11 cellular contexts compared by ENCODE assay signal in the genomic region with DNA sequence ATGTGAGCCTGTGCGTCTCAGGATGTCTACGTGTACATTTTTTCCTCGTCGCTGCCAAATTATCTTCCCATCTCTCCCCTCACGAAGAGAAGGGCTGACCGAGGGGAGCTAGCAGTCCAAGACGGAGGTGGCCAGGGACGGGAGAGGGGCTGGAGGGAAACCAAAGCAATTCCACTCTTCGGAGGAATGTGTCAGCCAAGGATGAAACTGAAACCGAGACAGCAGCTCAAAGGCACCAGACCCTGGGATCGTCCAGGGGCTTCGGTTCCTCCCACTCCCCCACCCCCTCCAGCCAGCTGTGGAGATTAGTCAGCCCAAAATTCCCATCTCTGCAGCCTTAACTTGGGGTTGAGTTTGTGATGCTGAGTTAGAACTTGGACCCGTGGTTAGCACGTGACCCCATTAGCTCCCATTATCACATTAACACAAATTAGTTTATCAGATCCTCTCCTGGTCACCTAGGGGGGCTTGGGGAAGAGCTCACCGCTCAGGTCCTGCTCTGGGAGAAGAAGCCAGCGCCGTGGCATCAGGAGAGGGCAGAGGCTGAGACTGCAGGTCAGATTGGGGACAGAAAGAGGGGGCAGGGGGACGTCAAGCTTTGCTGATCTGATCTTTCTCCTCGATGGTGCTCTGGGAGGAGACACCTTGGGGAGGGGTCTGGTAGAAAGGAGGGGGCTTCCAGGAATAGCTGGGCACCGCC. TPM values are rescaled to one million over a fixed set of nuclear protein-coding genes. Genes with fewer than 3 reads are reported as not detected.
DNase-seq lines count a peak whose midpoint lies in the region; ATAC-seq, FAIRE-seq and TF ChIP-seq lines count a peak whose summit lies in the region.
"Had no signal": no experiment of that assay in that cellular context is flagged by ENCODE, and none has a peak within 500 bp of the region (broad histone marks: within the 10 kb centered on the region; RNA-seq: fewer than 3 reads in every experiment).

No MANE protein-coding gene starts in this region.

- TF ChIP-seq RAD21 in K562 (CRISPR knock-in tag; conservative IDR thresholded peaks at IDR 0.05 in 1 of 2, IDR thresholded peaks at IDR 0.05 in 1 of 2), result no peak

- peak overlapping the region; percentile 76 for H3K27ac Mint-ChIP-seq in neural progenitor cell

- H3K36me3 ChIP-seq in K562 (ENCODE audit: control insufficient read depth, insufficient read depth, low read length) (no peaks in the 10 kb centered on the region), neural progenitor cell (no peaks in the 10 kb centered on the region)

- H3K9ac ChIP-seq in K562 (ENCODE audit: insufficient read depth in 1 of 2, low read depth in 2 of 2, low read length in 2 of 2) (peak overlapping the region in 1 of 2 experiments; percentile 76; a peak in 1 of 4 replicates), neural progenitor cell (no peak overlapping the region)

- H3K4me1 ChIP-seq in K562 (replicated peaks in 1 of 2; ENCODE audit: control insufficient read depth in 2 of 2, insufficient read depth in 2 of 2, low read length in 2 of 2) (peaks cover 37 to 39% of the 10 kb centered on the region in 2 experiments; a peak in 4 of 5 replicates), neural progenitor cell (no peaks in the 10 kb centered on the region)

- peaks cover 7% of the 10 kb centered on the region for H3K27me3 Mint-ChIP-seq in neural progenitor cell (ENCODE audit: insufficient read depth, low read depth)

- peak; percentile 51 for DNase-seq in AG10803 (ENCODE audit: low read depth)
- no peak for DNase-seq in GM12891 (ENCODE audit: insufficient read length, low spot score)
- no peak for DNase-seq in K562 (ENCODE audit: extremely low read depth in 1 of 4, low spot score in 3 of 4)
- no peak for DNase-seq in neural progenitor cell (ENCODE audit: low spot score)
- no peak for DNase-seq in C1 segment of cervical spinal cord (lab: John Stamatoyannopoulos, UW)
- no peak for DNase-seq in NCI-H146 (lab: John Stamatoyannopoulos, UW)
- DNase-seq in cerebellar nuclear complex (lab: John Stamatoyannopoulos, UW), result no peak
- DNase-seq: erythroblast, mucosa of descending colon, NCI-H1092 treated with DMSO at 0.1 percent for 48 hours had no signal

- H3K4me3 ChIP-seq in AG10803 (ENCODE audit: low read length), result peak overlapping the region; percentile 41
- no peak overlapping the region for H3K4me3 ChIP-seq in K562
- H3K4me3 ChIP-seq in neural progenitor cell, result no peak overlapping the region
- H3K4me3 ChIP-seq: mucosa of descending colon had no signal

- H3K9me3 ChIP-seq in K562 (replicated peaks; ENCODE audit: control insufficient read depth, insufficient read depth, low read depth, low read length), result no peaks in the 10 kb centered on the region
- no peaks in the 10 kb centered on the region for H3K9me3 ChIP-seq in neural progenitor cell (ENCODE audit: low read depth)
- H3K9me3 ChIP-seq: mucosa of descending colon had no signal

- no peaks in the 10 kb centered on the region for H3F3A ChIP-seq in neural progenitor cell (ENCODE audit: low read depth)

- peaks cover 8% of the 10 kb centered on the region for H3K36me3 Mint-ChIP-seq in neural progenitor cell

- ATAC-seq in K562 (no peak), GM19452 (IDR thresholded peaks at IDR 0.05; ENCODE audit: unreplicated experiment) (no peak)
- ATAC-seq: mucosa of descending colon had no signal

- peaks cover 35% of the 10 kb centered on the region for H3K4me1 Mint-ChIP-seq in neural progenitor cell

- H3K4me2 ChIP-seq in K562 (ENCODE audit: insufficient read depth, low read length) (peak overlapping the region; percentile 18; the same call in 1 of the 2 replicates), neural progenitor cell (no peak overlapping the region)

- no peaks in the 10 kb centered on the region for H3K9me3 Mint-ChIP-seq in neural progenitor cell

- no peak for TF ChIP-seq POLR2A in GM12891 (IDR thresholded peaks at IDR 0.05; ENCODE audit: low read depth, low read length)
- no peak for TF ChIP-seq POLR2A in K562 (conservative IDR thresholded peaks at IDR 0.05)

- in situ Hi-C loops in K562 (cut with MboI), result no loop called here

- FAIRE-seq in GM12891 (lab: Jason Lieb, UNC) (peak; percentile 40), K562 (lab: Jason Lieb, UNC) (no peak)

- H2AFZ ChIP-seq in K562 (ENCODE audit: low read depth, low read length) (0 out of 2 replicates have a peak overlapping the region, but pooled peaks have one; percentile 0), neural progenitor cell (replicated peaks) (no peak overlapping the region)

- H3K4me3 Mint-ChIP-seq in neural progenitor cell, result peak overlapping the region; percentile 29

- BruUV-seq in K562 (replicated peaks; lab: Mats Ljungman, UMichigan), result no TSS peak

- no peaks in the 10 kb centered on the region for H3K79me2 ChIP-seq in K562 (ENCODE audit: control insufficient read depth, insufficient read depth, low read length)
- H3K79me2 ChIP-seq in neural progenitor cell (ENCODE audit: low read depth), result no peaks in the 10 kb centered on the region

- H3K27ac ChIP-seq in K562 (ENCODE audit: extremely low read depth, low read depth, low read length) (no peak overlapping the region; the same call in 2 of the 3 replicates), neural progenitor cell (no peak overlapping the region)

- 41% methylated on average over 12 of the region's 20 CpGs for WGBS in K562 (ENCODE audit: insufficient coverage, low coverage, missing lambda C conversion rate)

- POLR2A ChIA-PET in K562 (lab: Yijun Ruan, JAX), result interaction anchor here (0.7 to 2.9 kb wide), 6 partner anchors 8 to 61 kb away, joined by 3 to 12 read pairs (median 5); no protein-coding TSS in a partner anchor

- peaks cover 3% of the 10 kb centered on the region for H3K9me1 ChIP-seq in K562 (ENCODE audit: control insufficient read depth, insufficient read depth, low read length)

- intact Hi-C loops in K562 (cut with micrococcal nuclease), result no loop called here

- TF ChIP-seq EP300 in K562 (IDR thresholded peaks at IDR 0.05; ENCODE audit: low read length), result no peak

- CTCF ChIA-PET in K562 (lab: Yijun Ruan, JAX; ENCODE audit: low intra/inter-chr PET ratio), result no interaction called here

- H4K20me1 ChIP-seq in K562 (replicated peaks; ENCODE audit: control insufficient read depth, insufficient read depth, low read length), result no peaks in the 10 kb centered on the region
- no peaks in the 10 kb centered on the region for H4K20me1 ChIP-seq in neural progenitor cell (ENCODE audit: low read depth)

- H3K27me3 ChIP-seq in K562 (ENCODE audit: control insufficient read depth in 2 of 2, insufficient read depth in 2 of 2, low read length in 2 of 2), result no peaks in the 10 kb centered on the region
- H3K27me3 ChIP-seq in neural progenitor cell, result peaks cover 35% of the 10 kb centered on the region

- TF ChIP-seq CTCF in AG10803 (conservative IDR thresholded peaks at IDR 0.05; ENCODE audit: low read length) (no peak), K562 (IDR thresholded peaks at IDR 0.05 in 2 of 3, conservative IDR thresholded peaks at IDR 0.05 in 1 of 3; ENCODE audit: insufficient read depth in 2 of 3, low read depth in 1 of 3, low read length in 3 of 3) (no peak), neural progenitor cell (IDR thresholded peaks at IDR 0.05) (no peak)

RNA-seq across cellular contexts. Expression of gene ELF4, which starts 8.8 kb away (rescaled TPM):
- 17.1 TPM for polyA plus RNA-seq in GM12891 (2012; ENCODE audit: low read depth, missing spikeins)
- 17.7 and 35.6 TPM in 2 replicates for total RNA-seq in K562 (2011; cell fraction: chromatin; rRNA removed; ENCODE audit: low replicate concordance)
- total RNA-seq in K562 (2011; cell fraction: nucleolus; rRNA removed), result 19.2 and 22.7 TPM in 2 replicates
- 24.8 and 30.9 TPM in 2 replicates for total RNA-seq in K562 (2011; cell fraction: nucleoplasm; rRNA removed)
- 28.6 and 41.1 TPM in 2 replicates for total RNA-seq in K562 (2014; rRNA removed)
- 17.6 and 18.3 TPM in 2 replicates for total RNA-seq in K562 (2014; rRNA removed; fragmentation: Illumina TruSeq; extraction: Trizol)
- 24.8 and 26.3 TPM in 2 replicates for total RNA-seq in K562 (2015; rRNA removed; fragmentation: Illumina TruSeq; extraction: Trizol)
- 43.9 and 47.7 TPM in 2 replicates for total RNA-seq in K562 (2021)
- 29.2 and 33.4 TPM in 2 replicates for polyA plus RNA-seq in K562 (2011; rRNA removed)
- polyA plus RNA-seq in K562 (2011; cell fraction: cytosol; rRNA removed), result 39.7 and 49.3 TPM in 2 replicates
- polyA plus RNA-seq in K562 (2011; cell fraction: nucleus; rRNA removed), result 24.3 and 33.0 TPM in 2 replicates
- 38.6 and 52.6 TPM in 2 replicates for polyA plus RNA-seq in K562 (2012)
- polyA plus RNA-seq in K562 (2014; fragmentation: Illumina TruSeq; extraction: Trizol), result 50.7 and 55.8 TPM in 2 replicates
- 1 to 10 TPM; 5.9 to 7.3 TPM for polyA plus RNA-seq in K562 (2014; fragmentation: Nextera tagmentation; extraction: Ambion mirVana)
- 25.2 and 28.4 TPM in 2 replicates for polyA plus RNA-seq in K562 (2014; rRNA removed)
- polyA minus RNA-seq in K562 (2011; rRNA and poly(A)+ RNA removed), result 35.0 and 38.5 TPM in 2 replicates
- 38.8 and 40.9 TPM in 2 replicates for polyA minus RNA-seq in K562 (2011; cell fraction: cytosol; rRNA and poly(A)+ RNA removed)
- 8.9 and 10.8 TPM in 2 replicates for polyA minus RNA-seq in K562 (2011; cell fraction: nucleus; rRNA and poly(A)+ RNA removed)
- total RNA-seq in neural progenitor cell (ENCODE audit: low replicate concordance), result 0.12 TPM in 1 of 2 replicates, not detected in the other

RNA-seq across cellular contexts. Expression of gene AIFM1, which starts 46.5 kb away (rescaled TPM):
- 54.7 TPM for polyA plus RNA-seq in GM12891 (2012; ENCODE audit: low read depth, missing spikeins)
- 25.4 and 35.9 TPM in 2 replicates for total RNA-seq in K562 (2011; cell fraction: chromatin; rRNA removed; ENCODE audit: low replicate concordance)
- total RNA-seq in K562 (2011; cell fraction: nucleolus; rRNA removed), result 14.5 and 20.4 TPM in 2 replicates
- total RNA-seq in K562 (2011; cell fraction: nucleoplasm; rRNA removed), result 21.5 and 24.0 TPM in 2 replicates
- 59.9 and 65.0 TPM in 2 replicates for total RNA-seq in K562 (2014; rRNA removed)
- total RNA-seq in K562 (2014; rRNA removed; fragmentation: Illumina TruSeq; extraction: Trizol), result 101 and 107 TPM in 2 replicates
- total RNA-seq in K562 (2015; rRNA removed; fragmentation: Illumina TruSeq; extraction: Trizol), result 79.9 and 91.4 TPM in 2 replicates
- total RNA-seq in K562 (2021), result 80.7 and 85.2 TPM in 2 replicates
- polyA plus RNA-seq in K562 (2011; rRNA removed), result 85.6 and 111 TPM in 2 replicates
- 55.0 and 81.8 TPM in 2 replicates for polyA plus RNA-seq in K562 (2011; cell fraction: cytosol; rRNA removed)
- 40.3 and 74.3 TPM in 2 replicates for polyA plus RNA-seq in K562 (2011; cell fraction: nucleus; rRNA removed)
- 89.5 and 101 TPM in 2 replicates for polyA plus RNA-seq in K562 (2012)
- polyA plus RNA-seq in K562 (2014; fragmentation: Illumina TruSeq; extraction: Trizol), result 99.0 and 117 TPM in 2 replicates
- polyA plus RNA-seq in K562 (2014; fragmentation: Nextera tagmentation; extraction: Ambion mirVana), result 10 to 100 TPM; 51.0 to 62.0 TPM
- polyA plus RNA-seq in K562 (2014; rRNA removed), result 91.2 and 93.7 TPM in 2 replicates
- 93.8 and 106 TPM in 2 replicates for polyA minus RNA-seq in K562 (2011; rRNA and poly(A)+ RNA removed)
- polyA minus RNA-seq in K562 (2011; cell fraction: cytosol; rRNA and poly(A)+ RNA removed), result 27.8 and 34.7 TPM in 2 replicates
- 10.8 and 24.0 TPM in 2 replicates for polyA minus RNA-seq in K562 (2011; cell fraction: nucleus; rRNA and poly(A)+ RNA removed)
- total RNA-seq in neural progenitor cell (ENCODE audit: low replicate concordance), result 26.2 and 47.7 TPM in 2 replicates

RNA-seq across cellular contexts. Expression of gene RAB33A, which starts 52.7 kb away (rescaled TPM):
- polyA plus RNA-seq in GM12891 (2012; ENCODE audit: low read depth, missing spikeins), result 20.2 TPM
- 0.23 TPM in 1 of 2 replicates, not detected in the other for total RNA-seq in K562 (2011; cell fraction: chromatin; rRNA removed; ENCODE audit: low replicate concordance)
- 0.33 TPM in 1 of 2 replicates, not detected in the other for total RNA-seq in K562 (2011; cell fraction: nucleolus; rRNA removed)
- total RNA-seq in K562 (2011; cell fraction: nucleoplasm; rRNA removed), result not detected in 2 replicates
- total RNA-seq in K562 (2014; rRNA removed) (0.09 TPM in 1 of 2 replicates, not detected in the other), K562 (2014; rRNA removed; fragmentation: Illumina TruSeq; extraction: Trizol) (not detected in 2 replicates), K562 (2015; rRNA removed; fragmentation: Illumina TruSeq; extraction: Trizol) (not detected in 2 replicates), K562 (2021) (0.20 TPM in 1 of 2 replicates, not detected in the other), neural progenitor cell (ENCODE audit: low replicate concordance) (4.4 and 5.1 TPM in 2 replicates)
- polyA plus RNA-seq in K562 (2011; rRNA removed) (0.06 and 0.11 TPM in 2 replicates), K562 (2014; fragmentation: Illumina TruSeq; extraction: Trizol) (not detected in 2 replicates), K562 (2014; fragmentation: Nextera tagmentation; extraction: Ambion mirVana) (under 1 TPM; 0.04 TPM), K562 (2014; rRNA removed) (not detected in 2 replicates)
- polyA plus RNA-seq in K562 (2011; cell fraction: cytosol; rRNA removed), result 0.09 TPM in 1 of 2 replicates, not detected in the other
- polyA plus RNA-seq in K562 (2011; cell fraction: nucleus; rRNA removed), result 0.14 TPM in 1 of 2 replicates, not detected in the other
- polyA plus RNA-seq in K562 (2012), result not detected in 2 replicates
- not detected in 2 replicates for polyA minus RNA-seq in K562 (2011; rRNA and poly(A)+ RNA removed)
- polyA minus RNA-seq in K562 (2011; cell fraction: cytosol; rRNA and poly(A)+ RNA removed), result not detected in 2 replicates
- polyA minus RNA-seq in K562 (2011; cell fraction: nucleus; rRNA and poly(A)+ RNA removed), result 0.22 and 0.27 TPM in 2 replicates

Comparison
In these comparisons a context has a peak if more than half of its experiments do, and no peak if none do; other contexts are left out.
1. RNA of gene ELF4, which starts 8.8 kb away (total RNA-seq): 17.6 to 47.7 TPM in K562; 0.12 TPM in neural progenitor cell; every median in the first group is over 10 times any median in the second.